Comparison of ENCODE assay signal across 17 cellular contexts in the genomic region with DNA sequence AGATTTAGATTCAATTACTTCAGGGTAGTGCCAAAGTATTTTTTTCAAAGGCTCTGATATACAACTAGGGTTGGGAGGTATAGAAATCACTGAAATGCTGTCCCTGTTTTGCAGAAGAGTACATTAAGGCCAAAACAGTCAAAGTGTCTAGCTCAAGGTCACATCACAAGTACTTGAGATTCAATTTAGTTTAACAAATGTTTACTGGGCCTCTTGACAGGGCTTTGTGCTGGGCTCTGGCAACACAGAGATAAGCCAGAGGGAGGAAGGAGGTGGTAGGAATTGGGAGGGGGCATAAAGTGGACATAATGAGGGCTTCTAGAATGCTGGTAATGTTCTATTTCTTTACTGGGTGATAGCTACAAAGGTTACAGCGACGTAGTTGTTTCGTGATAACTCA.
"Had no signal": no experiment of that assay in that cellular context is flagged by ENCODE, and none has a peak within 500 bp of the region (broad histone marks: within the 10 kb centered on the region; RNA-seq: fewer than 3 reads in every experiment).

No MANE protein-coding gene starts in this region.

- H3K27ac ChIP-seq: brain microvascular endothelial cell, coronary artery, esophagus squamous epithelium, left ventricle myocardium inferior, ovary, thoracic aorta, WERI-Rb-1 had no signal

- H3K9me3 Mint-ChIP-seq: activated CD4-positive, alpha-beta memory T cell treated with anti-CD3 and anti-CD28 coated beads for 36 hours; activated naive CD8-positive, alpha-beta T cell treated with anti-CD3 and anti-CD28 coated beads, Interleukin-2, amount 10 ng/mL, durations not matched to agents 7 days and 5 days; central memory CD8-positive, alpha-beta T cell had no signal

- ATAC-seq: activated CD4-positive, alpha-beta T cell treated with anti-CD3 and anti-CD28 coated beads for 36 hours; sciatic nerve had no signal

- H3K9me3 ChIP-seq: esophagus squamous epithelium, left ventricle myocardium inferior, ovary, thoracic aorta had no signal

- H3K27ac Mint-ChIP-seq: activated CD4-positive, alpha-beta memory T cell treated with anti-CD3 and anti-CD28 coated beads for 36 hours; activated CD4-positive, alpha-beta T cell treated with anti-CD3 and anti-CD28 coated beads for 36 hours; activated naive CD8-positive, alpha-beta T cell treated with anti-CD3 and anti-CD28 coated beads, Interleukin-2, amount 10 ng/mL, durations not matched to agents 7 days and 5 days had no signal

- H3K36me3 ChIP-seq: brain microvascular endothelial cell, esophagus squamous epithelium, left ventricle myocardium inferior, ovary, thoracic aorta, WERI-Rb-1 had no signal

- H3K4me3 Mint-ChIP-seq: activated CD4-positive, alpha-beta memory T cell treated with anti-CD3 and anti-CD28 coated beads for 36 hours; activated CD4-positive, alpha-beta T cell treated with anti-CD3 and anti-CD28 coated beads for 36 hours; activated naive CD8-positive, alpha-beta T cell treated with anti-CD3 and anti-CD28 coated beads, Interleukin-2, amount 10 ng/mL, durations not matched to agents 7 days and 5 days; central memory CD8-positive, alpha-beta T cell had no signal

- H3K27me3 ChIP-seq: brain microvascular endothelial cell, esophagus squamous epithelium, ovary had no signal

- H3K4me3 ChIP-seq: coronary artery, esophagus squamous epithelium, left ventricle myocardium inferior, ovary, thoracic aorta had no signal

- DNase-seq: activated CD4-positive, alpha-beta memory T cell treated with anti-CD3 and anti-CD28 coated beads for 36 hours; activated CD4-positive, alpha-beta T cell treated with anti-CD3 and anti-CD28 coated beads for 36 hours; activated gamma-delta T cell treated with Interleukin-2 at 50 U/mL for 16 hours; activated naive CD8-positive, alpha-beta T cell treated with anti-CD3 and anti-CD28 coated beads, Interleukin-2, amount 10 ng/mL, durations not matched to agents 7 days and 5 days; activated T-cell treated with anti-CD3 and anti-CD28 coated beads, Interleukin-2, amount 50 U/mL, for 48 hours; anterior cingulate cortex; brain microvascular endothelial cell; effector CD4-positive, alpha-beta T cell; esophagus squamous epithelium; left ventricle myocardium inferior; mesenchymal stem cell; ovary; WERI-Rb-1 had no signal

- H3K27me3 Mint-ChIP-seq: activated CD4-positive, alpha-beta memory T cell treated with anti-CD3 and anti-CD28 coated beads for 36 hours; activated CD4-positive, alpha-beta T cell treated with anti-CD3 and anti-CD28 coated beads for 36 hours; activated naive CD8-positive, alpha-beta T cell treated with anti-CD3 and anti-CD28 coated beads, Interleukin-2, amount 10 ng/mL, durations not matched to agents 7 days and 5 days; central memory CD8-positive, alpha-beta T cell had no signal

- H3K36me3 Mint-ChIP-seq: activated CD4-positive, alpha-beta memory T cell treated with anti-CD3 and anti-CD28 coated beads for 36 hours had no signal
